Comparison of ENCODE assay signal across 12 cellular contexts in genomic region chr11:78860720-78861422, GRCh38.
DNase-seq lines count a peak whose midpoint lies in the region; ATAC-seq and TF ChIP-seq lines count a peak whose summit lies in the region.
"Had no signal": no experiment of that assay in that cellular context is flagged by ENCODE, and none has a peak within 500 bp of the region (broad histone marks: within the 10 kb centered on the region; RNA-seq: fewer than 3 reads in every experiment).

No MANE protein-coding gene starts in this region.

- ATAC-seq in GM18861 (IDR thresholded peaks at IDR 0.05; ENCODE audit: unreplicated experiment) (no peak), GM18520 (IDR thresholded peaks at IDR 0.05; ENCODE audit: unreplicated experiment) (no peak)

- H3K4me1 ChIP-seq in HEK293 (ENCODE audit: control insufficient read depth, insufficient read depth, low read length), result no peaks in the 10 kb centered on the region

- no peaks in the 10 kb centered on the region for H3K9me3 ChIP-seq in HEK293 (ENCODE audit: control insufficient read depth, insufficient read depth, low read depth, low read length)

- POLR2A ChIA-PET in HEK293 (lab: Yijun Ruan, JAX), result interaction anchor here (0.6 kb wide), 1 partner anchor 11 kb away, joined by 3 read pairs; no protein-coding TSS in a partner anchor

- CTCF ChIA-PET in HEK293 (lab: Yijun Ruan, JAX), result interaction anchor here (0.6 to 0.7 kb wide), 2 partner anchors 182 to 185 kb away, joined by 3 read pairs; no protein-coding TSS in a partner anchor

- no peak for TF ChIP-seq CTCF in HEK293 (tag by site-specific recombination; IDR thresholded peaks at IDR 0.05)

- in situ Hi-C loops in SK-MEL-5 (cut with HindIII; ENCODE audit: low pct_unique_long_range_greater_than_20kb, low sequenced_read_pairs), result no loop called here

- no peaks in the 10 kb centered on the region for H3K36me3 ChIP-seq in HEK293 (ENCODE audit: control insufficient read depth in 2 of 2, insufficient read depth in 1 of 2, low read length in 2 of 2)

- DNase-seq in AG20443 (ENCODE audit: low spot score) (peak; percentile 25), SK-MEL-5 (ENCODE audit: low read depth, low spot score) (peak; percentile 6), fibroblast of the conjunctiva (ENCODE audit: low read depth) (peak; percentile 9), NCI-H1417 (lab: John Stamatoyannopoulos, UW) (no peak), T-helper 9 cell (no peak)
- DNase-seq: activated CD8-positive, alpha-beta memory T cell treated with anti-CD3 and anti-CD28 coated beads, Interleukin-2, amount 50 U/mL, for 4 hours; amniotic stem cell; CD4-positive, alpha-beta T cell; H9 had no signal

- H3K27ac ChIP-seq in HEK293 (ENCODE audit: extremely low read depth, low read depth, low read length), result no peak overlapping the region

- no peak overlapping the region for H3K4me3 ChIP-seq in HEK293 (ENCODE audit: low read depth, low read length)

TF ChIP-seq in HEK293, 187 proteins besides CTCF, POLR2A, EP300 and RAD21:
- no peak for TF ChIP-seq RBAK (tag by site-specific recombination; IDR thresholded peaks at IDR 0.05)
- no peak for TF ChIP-seq SCRT1 (tag by site-specific recombination; IDR thresholded peaks at IDR 0.05; ENCODE audit: borderline replicate concordance)
- no peak for TF ChIP-seq ZNF214 (tag by site-specific recombination; IDR thresholded peaks at IDR 0.05; ENCODE audit: borderline replicate concordance)
- no peak for TF ChIP-seq ZNF140 (tag by site-specific recombination; IDR thresholded peaks at IDR 0.05)
- TF ChIP-seq REST (tag by site-specific recombination; IDR thresholded peaks at IDR 0.05), result peak; percentile 92

Comparison
In these comparisons a context has a peak if more than half of its experiments do, and no peak if none do; other contexts are left out.
1. DNase-seq: peak in AG20443 (single experiment), SK-MEL-5 (single experiment) and fibroblast of the conjunctiva (single experiment); none in NCI-H1417 (0 of 3) and T-helper 9 cell (single experiment).